ENCODE assay signal across 13 cellular contexts in the genomic region with DNA sequence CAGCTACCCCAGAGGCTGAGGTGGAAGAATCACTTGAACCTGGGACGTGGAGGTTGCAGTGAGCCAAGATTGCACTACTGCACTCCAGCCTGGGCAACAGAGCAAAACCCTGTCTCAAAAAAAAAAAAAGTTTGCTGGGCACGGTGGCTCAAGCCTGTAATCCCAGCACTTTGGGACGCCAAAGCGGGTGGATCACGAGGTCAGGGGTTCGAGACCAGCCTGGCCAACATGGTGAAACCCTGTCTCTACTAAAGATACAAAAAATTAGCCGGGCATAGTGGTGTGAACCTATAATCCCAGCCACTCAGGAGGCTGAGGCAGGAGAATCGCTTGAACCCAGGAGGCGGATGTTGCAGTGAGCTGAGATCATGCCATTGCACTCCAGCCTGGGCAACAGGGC. TPM values are rescaled to one million over a fixed set of nuclear protein-coding genes. Genes with fewer than 3 reads are reported as not detected.
DNase-seq lines count a peak whose midpoint lies in the region; ATAC-seq and TF ChIP-seq lines count a peak whose summit lies in the region.
"Not testable (repeated sequence)": the region's sequence is repeated elsewhere in the genome, so short reads cannot be mapped to it uniquely, and the experiment has no call there.
"Had no signal": no experiment of that assay in that cellular context is flagged by ENCODE, and none has a peak within 500 bp of the region (broad histone marks: within the 10 kb centered on the region; RNA-seq: fewer than 3 reads in every experiment).

No MANE protein-coding gene starts in this region.

- peaks cover 34 to 85% (median 50%) of the 10 kb centered on the region in 4 donors for H3K4me1 Mint-ChIP-seq in CD4-positive, alpha-beta memory T cell
- H3K4me1 Mint-ChIP-seq in T-helper 2 cell treated with Interferon-gamma antibody and Interleukin-4, amounts not matched to agents 5 μg/mL and 100 μg/mL, for 36 hours (ENCODE audit: low read depth) = peaks cover 55% of the 10 kb centered on the region
- H3K4me1 Mint-ChIP-seq in activated CD8-positive, alpha-beta T cell treated with anti-CD3 and anti-CD28 coated beads for 36 hours (ENCODE audit: low read depth) = peaks cover 51% of the 10 kb centered on the region
- H3K4me1 Mint-ChIP-seq in activated T-helper 1 cell treated with anti-CD3 and anti-CD28 coated beads, Interleukin-12 subunit alpha, Interleukin-12 subunit beta, Interleukin-2, Interleukin-4 antibody, amounts not matched to agents 30 ng/mL and 10 ng/mL and 1 ng/mL, durations not matched to agents 14 hours and 24 hours and 36 hours (ENCODE audit: low read depth) = peaks cover 69% of the 10 kb centered on the region
- not testable (repeated sequence) for H3K4me1 Mint-ChIP-seq in chondrocyte (ENCODE audit: low read depth)
- H3K4me1 Mint-ChIP-seq in stimulated activated effector memory CD8-positive, alpha-beta T cell treated with anti-CD3 and anti-CD28 coated beads, Interleukin-12 subunit alpha, Interleukin-12 subunit beta, amount 100 ng/mL, for 72 hours = peaks cover 46% of the 10 kb centered on the region

- not testable (repeated sequence) for ATAC-seq in activated CD8-positive, alpha-beta T cell treated with anti-CD3 and anti-CD28 coated beads for 36 hours; activated naive CD4-positive, alpha-beta T cell treated with anti-CD3 and anti-CD28 coated beads, Interleukin-2, amount 50 U/mL, for 72 hours; stimulated activated effector memory CD8-positive, alpha-beta T cell treated with anti-CD3 and anti-CD28 coated beads, Interleukin-12 subunit alpha, Interleukin-12 subunit beta, amount 100 ng/mL, for 72 hours

- not testable (repeated sequence) for H3K9me3 ChIP-seq in CD4-positive, alpha-beta memory T cell (ENCODE audit: control insufficient read depth in 1 of 2, low read length in 2 of 2)

- H3K36me3 ChIP-seq in CD4-positive, alpha-beta memory T cell (ENCODE audit: insufficient read depth, low read length) = not testable (repeated sequence)

- TF ChIP-seq CTCF in activated CD8-positive, alpha-beta T cell treated with anti-CD3 and anti-CD28 coated beads for 36 hours (IDR thresholded peaks at IDR 0.05); chondrocyte (IDR thresholded peaks at IDR 0.05): not testable (repeated sequence)

- not testable (repeated sequence) for H3K27ac ChIP-seq in CD4-positive, alpha-beta memory T cell (ENCODE audit: low read depth, low read length)

- peaks cover 31% of the 10 kb centered on the region for H3K4me1 ChIP-seq in CD4-positive, alpha-beta memory T cell (ENCODE audit: insufficient read depth, low read length)

- not testable (repeated sequence) for H3K4me3 ChIP-seq in CD4-positive, alpha-beta memory T cell (ENCODE audit: low read length in 2 of 2)

- peaks cover 4 to 25% of the 10 kb centered on the region in 2 donors for H3K36me3 Mint-ChIP-seq in CD4-positive, alpha-beta memory T cell
- H3K36me3 Mint-ChIP-seq in T-helper 2 cell treated with Interferon-gamma antibody and Interleukin-4, amounts not matched to agents 5 μg/mL and 100 μg/mL, for 36 hours (ENCODE audit: low read depth) = peaks cover 41% of the 10 kb centered on the region
- peaks cover 63% of the 10 kb centered on the region for H3K36me3 Mint-ChIP-seq in activated CD8-positive, alpha-beta T cell treated with anti-CD3 and anti-CD28 coated beads for 36 hours (ENCODE audit: low read depth)
- H3K36me3 Mint-ChIP-seq in activated T-helper 1 cell treated with anti-CD3 and anti-CD28 coated beads, Interleukin-12 subunit alpha, Interleukin-12 subunit beta, Interleukin-2, Interleukin-4 antibody, amounts not matched to agents 30 ng/mL and 10 ng/mL and 1 ng/mL, durations not matched to agents 14 hours and 24 hours and 36 hours (ENCODE audit: low read depth) = peaks cover 36% of the 10 kb centered on the region
- H3K36me3 Mint-ChIP-seq in activated naive CD4-positive, alpha-beta T cell treated with anti-CD3 and anti-CD28 coated beads, Interleukin-2, amount 50 U/mL, for 72 hours = peaks cover 36 to 52% of the 10 kb centered on the region in 2 donors
- not testable (repeated sequence) for H3K36me3 Mint-ChIP-seq in chondrocyte (ENCODE audit: low read depth); stimulated activated effector memory CD8-positive, alpha-beta T cell treated with anti-CD3 and anti-CD28 coated beads, Interleukin-12 subunit alpha, Interleukin-12 subunit beta, amount 100 ng/mL, for 72 hours

- POLR2A ChIA-PET in CD4-positive, alpha-beta memory T cell (lab: Charles Lee; ENCODE audit: partially characterized antibody) = not testable (repeated sequence)
- POLR2A ChIA-PET in activated CD8-positive, alpha-beta T cell treated with anti-CD3 and anti-CD28 coated beads for 36 hours (lab: Charles Lee) = interaction anchor here (0.6 to 11.2 kb wide), 9 partner anchors 16 to 95 kb away, joined by 3 to 199 read pairs (median 4); partner anchors contain the start of gene ENO1

- H3K4me3 Mint-ChIP-seq in CD4-positive, alpha-beta memory T cell = peak overlapping the region in 7 of 8 donors; percentile 80 to 96 (median 94)
- peak overlapping the region; percentile 94 for H3K4me3 Mint-ChIP-seq in T-helper 2 cell treated with Interferon-gamma antibody and Interleukin-4, amounts not matched to agents 5 μg/mL and 100 μg/mL, for 36 hours
- peak overlapping the region; percentile 93 for H3K4me3 Mint-ChIP-seq in activated CD8-positive, alpha-beta T cell treated with anti-CD3 and anti-CD28 coated beads for 36 hours
- peak overlapping the region; percentile 97 for H3K4me3 Mint-ChIP-seq in activated T-helper 1 cell treated with anti-CD3 and anti-CD28 coated beads, Interleukin-12 subunit alpha, Interleukin-12 subunit beta, Interleukin-2, Interleukin-4 antibody, amounts not matched to agents 30 ng/mL and 10 ng/mL and 1 ng/mL, durations not matched to agents 14 hours and 24 hours and 36 hours
- H3K4me3 Mint-ChIP-seq in chondrocyte (ENCODE audit: unreplicated experiment) = not testable (repeated sequence)
- H3K4me3 Mint-ChIP-seq in stimulated activated effector memory CD8-positive, alpha-beta T cell treated with anti-CD3 and anti-CD28 coated beads, Interleukin-12 subunit alpha, Interleukin-12 subunit beta, amount 100 ng/mL, for 72 hours = peak overlapping the region; percentile 79

- H3K27me3 ChIP-seq in CD4-positive, alpha-beta memory T cell (ENCODE audit: insufficient read depth, low read length) = not testable (repeated sequence)

- DNase-seq in CD4-positive, alpha-beta memory T cell; T-helper 2 cell treated with Interferon-gamma antibody and Interleukin-4, amounts not matched to agents 5 μg/mL and 100 μg/mL, for 36 hours (ENCODE audit: low spot score); activated T-helper 1 cell treated with anti-CD3 and anti-CD28 coated beads, Interleukin-12 subunit alpha, Interleukin-12 subunit beta, Interleukin-2, Interleukin-4 antibody, amounts not matched to agents 30 ng/mL and 10 ng/mL and 1 ng/mL, durations not matched to agents 14 hours and 24 hours and 36 hours (ENCODE audit: low spot score); activated naive CD4-positive, alpha-beta T cell treated with anti-CD3 and anti-CD28 coated beads, Interleukin-2, amount 50 U/mL, for 72 hours (ENCODE audit: low spot score in 2 of 2); stimulated activated effector memory CD8-positive, alpha-beta T cell treated with anti-CD3 and anti-CD28 coated beads, Interleukin-12 subunit alpha, Interleukin-12 subunit beta, amount 100 ng/mL, for 72 hours (ENCODE audit: low spot score in 2 of 2): not testable (repeated sequence)
- peak; percentile 47 for DNase-seq in activated CD8-positive, alpha-beta T cell treated with anti-CD3 and anti-CD28 coated beads for 36 hours
- DNase-seq in chondrocyte (ENCODE audit: low spot score) = peak; percentile 11

- H3K9me3 Mint-ChIP-seq in CD4-positive, alpha-beta memory T cell; T-helper 2 cell treated with Interferon-gamma antibody and Interleukin-4, amounts not matched to agents 5 μg/mL and 100 μg/mL, for 36 hours; activated CD8-positive, alpha-beta T cell treated with anti-CD3 and anti-CD28 coated beads for 36 hours; activated T-helper 1 cell treated with anti-CD3 and anti-CD28 coated beads, Interleukin-12 subunit alpha, Interleukin-12 subunit beta, Interleukin-2, Interleukin-4 antibody, amounts not matched to agents 30 ng/mL and 10 ng/mL and 1 ng/mL, durations not matched to agents 14 hours and 24 hours and 36 hours; activated naive CD4-positive, alpha-beta T cell treated with anti-CD3 and anti-CD28 coated beads, Interleukin-2, amount 50 U/mL, for 72 hours; chondrocyte (ENCODE audit: low read depth); stimulated activated effector memory CD8-positive, alpha-beta T cell treated with anti-CD3 and anti-CD28 coated beads, Interleukin-12 subunit alpha, Interleukin-12 subunit beta, amount 100 ng/mL, for 72 hours: not testable (repeated sequence)

- H3K27me3 Mint-ChIP-seq in CD4-positive, alpha-beta memory T cell; T-helper 2 cell treated with Interferon-gamma antibody and Interleukin-4, amounts not matched to agents 5 μg/mL and 100 μg/mL, for 36 hours (ENCODE audit: low read depth); activated CD8-positive, alpha-beta T cell treated with anti-CD3 and anti-CD28 coated beads for 36 hours; activated T-helper 1 cell treated with anti-CD3 and anti-CD28 coated beads, Interleukin-12 subunit alpha, Interleukin-12 subunit beta, Interleukin-2, Interleukin-4 antibody, amounts not matched to agents 30 ng/mL and 10 ng/mL and 1 ng/mL, durations not matched to agents 14 hours and 24 hours and 36 hours (ENCODE audit: insufficient read depth); chondrocyte (ENCODE audit: low read depth): not testable (repeated sequence)

- peak overlapping the region; percentile 50 to 94 (median 67) for H3K27ac Mint-ChIP-seq in CD4-positive, alpha-beta memory T cell
- H3K27ac Mint-ChIP-seq in T-helper 2 cell treated with Interferon-gamma antibody and Interleukin-4, amounts not matched to agents 5 μg/mL and 100 μg/mL, for 36 hours = peak overlapping the region; percentile 95
- peak overlapping the region; percentile 100 for H3K27ac Mint-ChIP-seq in activated CD8-positive, alpha-beta T cell treated with anti-CD3 and anti-CD28 coated beads for 36 hours
- H3K27ac Mint-ChIP-seq in activated T-helper 1 cell treated with anti-CD3 and anti-CD28 coated beads, Interleukin-12 subunit alpha, Interleukin-12 subunit beta, Interleukin-2, Interleukin-4 antibody, amounts not matched to agents 30 ng/mL and 10 ng/mL and 1 ng/mL, durations not matched to agents 14 hours and 24 hours and 36 hours = peak overlapping the region; percentile 98
- peak overlapping the region; percentile 25 to 92 for H3K27ac Mint-ChIP-seq in activated naive CD4-positive, alpha-beta T cell treated with anti-CD3 and anti-CD28 coated beads, Interleukin-2, amount 50 U/mL, for 72 hours
- H3K27ac Mint-ChIP-seq in chondrocyte (ENCODE audit: unreplicated experiment); stimulated activated effector memory CD8-positive, alpha-beta T cell treated with anti-CD3 and anti-CD28 coated beads, Interleukin-12 subunit alpha, Interleukin-12 subunit beta, amount 100 ng/mL, for 72 hours: not testable (repeated sequence)

- CTCF ChIA-PET in CD4-positive, alpha-beta memory T cell (lab: Charles Lee; ENCODE audit: partially characterized antibody) = interaction anchor here (0.7 kb wide), 1 partner anchor 36 kb away, joined by 4 read pairs; no protein-coding TSS in a partner anchor
- CTCF ChIA-PET in activated CD8-positive, alpha-beta T cell treated with anti-CD3 and anti-CD28 coated beads for 36 hours (lab: Charles Lee) = interaction anchor here (1.2 to 8.5 kb wide), 4 partner anchors 25 to 50 kb away, joined by 5 to 74 read pairs (median 7); partner anchors contain the start of gene CA6

- intact Hi-C loops in CD4-positive, alpha-beta memory T cell (cut with micrococcal nuclease) = not testable (repeated sequence)
- intact Hi-C loops in activated CD8-positive, alpha-beta T cell treated with anti-CD3 and anti-CD28 coated beads for 36 hours (cut with micrococcal nuclease) = loop anchor here (5.0 kb wide), 1 partner anchor 47 kb away; no protein-coding TSS in a partner anchor
- intact Hi-C loops in activated T-helper 1 cell treated with anti-CD3 and anti-CD28 coated beads, Interleukin-12 subunit alpha, Interleukin-12 subunit beta, Interleukin-2, Interleukin-4 antibody, amounts not matched to agents 30 ng/mL and 10 ng/mL and 1 ng/mL, durations not matched to agents 14 hours and 24 hours and 36 hours (cut with micrococcal nuclease) = loop anchor here (10.0 kb wide), 2 partner anchors 264 to 874 kb away; no protein-coding TSS in a partner anchor

RNA-seq across cellular contexts. Expression of gene CA6, which starts 23.2 kb away (rescaled TPM):
- total RNA-seq in CD4-positive, alpha-beta memory T cell = not detected
- 1 to 10 TPM in 1 of 2 donors, under 1 TPM in 1; 0.35 to 2.5 TPM for polyA plus RNA-seq in CD4-positive, alpha-beta memory T cell
- total RNA-seq in activated CD8-positive, alpha-beta T cell treated with anti-CD3 and anti-CD28 coated beads for 36 hours = 1 to 10 TPM; 3.5 to 3.9 TPM
- 2.2 and 2.6 TPM in 2 replicates for total RNA-seq in activated T-helper 1 cell treated with anti-CD3 and anti-CD28 coated beads, Interleukin-12 subunit alpha, Interleukin-12 subunit beta, Interleukin-2, Interleukin-4 antibody, amounts not matched to agents 30 ng/mL and 10 ng/mL and 1 ng/mL, durations not matched to agents 14 hours and 24 hours and 36 hours
- total RNA-seq in activated naive CD4-positive, alpha-beta T cell treated with anti-CD3 and anti-CD28 coated beads, Interleukin-2, amount 50 U/mL, for 72 hours = 1 to 10 TPM in 1 of 2 donors, under 1 TPM in 1; 0.66 to 1.7 TPM
- not detected in 3 replicates for total RNA-seq in chondrocyte
- total RNA-seq: A172, GM12878, GM23248, H7 had no signal
- polyA plus RNA-seq: BJ, GM12878, GM23248, IgD-negative memory B cell had no signal

RNA-seq across cellular contexts. Expression of gene SLC2A7, which starts 57.3 kb away (rescaled TPM):
- not detected for total RNA-seq in CD4-positive, alpha-beta memory T cell
- polyA plus RNA-seq in CD4-positive, alpha-beta memory T cell = not detected
- total RNA-seq in activated CD8-positive, alpha-beta T cell treated with anti-CD3 and anti-CD28 coated beads for 36 hours = under 1 TPM in 1 of 2 experiments, not detected in 1; 0.20 TPM
- total RNA-seq in activated T-helper 1 cell treated with anti-CD3 and anti-CD28 coated beads, Interleukin-12 subunit alpha, Interleukin-12 subunit beta, Interleukin-2, Interleukin-4 antibody, amounts not matched to agents 30 ng/mL and 10 ng/mL and 1 ng/mL, durations not matched to agents 14 hours and 24 hours and 36 hours = not detected in 2 replicates
- total RNA-seq in activated naive CD4-positive, alpha-beta T cell treated with anti-CD3 and anti-CD28 coated beads, Interleukin-2, amount 50 U/mL, for 72 hours = not detected
- total RNA-seq in chondrocyte = not detected in 3 replicates
- total RNA-seq: A172, GM12878, GM23248, H7 had no signal
- polyA plus RNA-seq: BJ, GM12878, GM23248, IgD-negative memory B cell had no signal
